In the genomic region with DNA sequence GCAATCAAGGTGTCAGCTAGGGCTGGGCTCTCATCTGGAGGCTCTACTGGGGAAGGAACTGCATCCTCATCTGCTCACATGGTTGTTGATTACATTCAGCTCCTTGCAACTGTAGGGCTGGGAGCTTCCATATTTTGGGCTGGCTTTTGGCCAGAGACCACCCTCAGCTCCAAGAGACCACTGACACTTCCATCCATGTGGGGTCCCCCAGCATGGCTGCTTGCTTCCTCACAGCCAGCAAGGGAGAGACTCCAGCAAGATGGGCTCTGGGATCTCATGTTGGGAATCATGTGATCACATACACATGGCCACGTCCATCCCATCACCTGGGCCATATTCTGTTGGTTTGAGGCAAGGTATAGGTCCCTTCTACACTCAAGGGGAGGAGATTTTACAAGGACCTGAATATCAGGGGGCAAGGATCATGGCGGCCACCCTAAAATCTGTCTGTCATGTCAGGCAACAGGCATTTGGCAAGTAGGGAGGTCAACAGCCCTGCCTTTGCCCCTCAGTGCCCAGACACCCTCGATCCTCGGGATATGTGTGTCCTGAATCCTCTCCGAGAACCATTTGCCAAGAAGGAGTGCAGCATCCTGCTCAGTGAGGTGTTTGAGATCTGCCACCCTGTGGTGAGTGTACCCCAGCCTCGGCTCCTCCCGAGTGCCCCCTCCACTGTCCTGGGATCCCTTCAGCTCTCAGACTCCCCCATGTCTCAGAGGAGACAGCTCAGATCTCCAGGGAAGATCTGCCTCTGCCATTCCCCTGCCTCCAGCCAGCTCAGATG, we compare ENCODE assay signal across 35 cellular contexts. TPM values are rescaled to one million over a fixed set of nuclear protein-coding genes. Genes with fewer than 3 reads are reported as not detected.
A peak's percentile ranks its signal among the peaks of the same experiment; 100 is the strongest.
DNase-seq lines count a peak whose midpoint lies in the region; ATAC-seq and TF ChIP-seq lines count a peak whose summit lies in the region.
"Had no signal": no experiment of that assay in that cellular context is flagged by ENCODE, and none has a peak within 500 bp of the region (broad histone marks: within the 10 kb centered on the region; RNA-seq: fewer than 3 reads in every experiment).

No MANE protein-coding gene starts in this region.

- no peak overlapping the region for H3K4me3 ChIP-seq in adrenal gland
- no peak overlapping the region for H3K4me3 ChIP-seq in vagina
- H3K4me3 ChIP-seq: A549, ascending aorta, HAP-1, pancreas, skin epidermis had no signal

- 66 to 84% (median 83%) methylated on average over 7 of the region's 7 CpGs for WGBS in adrenal gland, 4 donors

- H3K9me3 Mint-ChIP-seq in activated naive CD4-positive, alpha-beta T cell treated with anti-CD3 and anti-CD28 coated beads, Interleukin-2, amount 10 ng/mL, durations not matched to agents 7 days and 5 days = no peaks in the 10 kb centered on the region
- no peaks in the 10 kb centered on the region for H3K9me3 Mint-ChIP-seq in activated naive CD4-positive, alpha-beta T cell treated with anti-CD3 and anti-CD28 coated beads for 36 hours
- H3K9me3 Mint-ChIP-seq: activated CD4-positive, alpha-beta T cell treated with anti-CD3 and anti-CD28 coated beads, Interleukin-2, amount 10 ng/mL, durations not matched to agents 24 days and 14 days; activated naive CD8-positive, alpha-beta T cell treated with anti-CD3 and anti-CD28 coated beads for 36 hours; activated T-helper 17 cell treated with anti-CD3 and anti-CD28 coated beads, Interleukin-2, amount 50 U/mL, for 72 hours; immature natural killer cell; T-helper 2 cell treated with Interferon-gamma antibody and Interleukin-4, amounts not matched to agents 5 μg/mL and 100 μg/mL, for 36 hours had no signal

- peaks cover 39% of the 10 kb centered on the region for H3K27me3 Mint-ChIP-seq in activated naive CD4-positive, alpha-beta T cell treated with anti-CD3 and anti-CD28 coated beads, Interleukin-2, amount 10 ng/mL, durations not matched to agents 7 days and 5 days
- peaks cover 10% of the 10 kb centered on the region for H3K27me3 Mint-ChIP-seq in activated naive CD4-positive, alpha-beta T cell treated with anti-CD3 and anti-CD28 coated beads for 36 hours (ENCODE audit: low read depth)
- H3K27me3 Mint-ChIP-seq: activated CD4-positive, alpha-beta T cell treated with anti-CD3 and anti-CD28 coated beads, Interleukin-2, amount 10 ng/mL, durations not matched to agents 24 days and 14 days had no signal

- H3K4me1 Mint-ChIP-seq in activated naive CD4-positive, alpha-beta T cell treated with anti-CD3 and anti-CD28 coated beads, Interleukin-2, amount 10 ng/mL, durations not matched to agents 7 days and 5 days = no peaks in the 10 kb centered on the region
- no peaks in the 10 kb centered on the region for H3K4me1 Mint-ChIP-seq in activated naive CD4-positive, alpha-beta T cell treated with anti-CD3 and anti-CD28 coated beads for 36 hours (ENCODE audit: low read depth)
- H3K4me1 Mint-ChIP-seq: activated T-helper 17 cell treated with anti-CD3 and anti-CD28 coated beads, Interleukin-2, amount 50 U/mL, for 72 hours; immature natural killer cell had no signal

- peak; percentile 5 for DNase-seq in activated naive CD4-positive, alpha-beta T cell treated with anti-CD3 and anti-CD28 coated beads, Interleukin-2, amount 10 ng/mL, durations not matched to agents 7 days and 5 days
- no peak for DNase-seq in activated naive CD4-positive, alpha-beta T cell treated with anti-CD3 and anti-CD28 coated beads for 36 hours
- DNase-seq in adrenal gland (peak in 5 of 7 donors; percentile 3 to 30 (median 9)), sciatic nerve (ENCODE audit: low spot score) (peak; percentile 40), vagina (ENCODE audit: extremely low spot score in 2 of 2) (peak; percentile 64 to 83), GF-D8 (lab: John Stamatoyannopoulos, UW) (no peak), NCI-H187 (lab: John Stamatoyannopoulos, UW) (no peak)
- DNase-seq: activated CD4-positive, alpha-beta T cell treated with anti-CD3 and anti-CD28 coated beads, Interleukin-2, amount 10 ng/mL, durations not matched to agents 24 days and 14 days; activated naive CD8-positive, alpha-beta T cell treated with anti-CD3 and anti-CD28 coated beads for 36 hours; CD4-positive, alpha-beta memory T cell; cortex of kidney; DMS 273 treated with DMSO at 0.1 percent for 48 hours; effector memory CD4-positive, alpha-beta T cell; EL; hypothalamus; immature natural killer cell; NCI-H1436; NCI-H226; NCI-H526 treated with DMSO at 0.1 percent for 48 hours; SIG-M5; stimulated activated naive CD8-positive, alpha-beta T cell treated with anti-CD3 and anti-CD28 coated beads, Interleukin-15, Interleukin-2, amounts not matched to agents 100 U/mL and 50 U/mL, for 24 hours had no signal

- H3K9me3 ChIP-seq in adrenal gland (replicated peaks in 1 of 3) (no peaks in the 10 kb centered on the region), vagina (no peaks in the 10 kb centered on the region)
- H3K9me3 ChIP-seq: A549, ascending aorta, HAP-1, pancreas had no signal

- ATAC-seq in sciatic nerve = no peak
- ATAC-seq in HG02610 (IDR thresholded peaks at IDR 0.05; ENCODE audit: unreplicated experiment) = no peak
- ATAC-seq: A549; activated T-helper 17 cell treated with anti-CD3 and anti-CD28 coated beads, Interleukin-2, amount 50 U/mL, for 72 hours; Panc1; pancreas; stimulated activated naive CD8-positive, alpha-beta T cell treated with anti-CD3 and anti-CD28 coated beads, Interleukin-15, Interleukin-2, amounts not matched to agents 100 U/mL and 50 U/mL, for 24 hours had no signal

- H3K36me3 Mint-ChIP-seq in activated naive CD4-positive, alpha-beta T cell treated with anti-CD3 and anti-CD28 coated beads, Interleukin-2, amount 10 ng/mL, durations not matched to agents 7 days and 5 days = no peaks in the 10 kb centered on the region
- H3K36me3 Mint-ChIP-seq in activated naive CD4-positive, alpha-beta T cell treated with anti-CD3 and anti-CD28 coated beads for 36 hours (ENCODE audit: low read depth) = no peaks in the 10 kb centered on the region
- H3K36me3 Mint-ChIP-seq: activated naive CD8-positive, alpha-beta T cell treated with anti-CD3 and anti-CD28 coated beads for 36 hours; CD4-positive, alpha-beta memory T cell; immature natural killer cell had no signal

- H3K4me3 Mint-ChIP-seq in activated naive CD4-positive, alpha-beta T cell treated with anti-CD3 and anti-CD28 coated beads, Interleukin-2, amount 10 ng/mL, durations not matched to agents 7 days and 5 days = no peak overlapping the region
- H3K4me3 Mint-ChIP-seq in activated naive CD4-positive, alpha-beta T cell treated with anti-CD3 and anti-CD28 coated beads for 36 hours = no peak overlapping the region
- H3K4me3 Mint-ChIP-seq: activated CD4-positive, alpha-beta T cell treated with anti-CD3 and anti-CD28 coated beads, Interleukin-2, amount 10 ng/mL, durations not matched to agents 24 days and 14 days; activated naive CD8-positive, alpha-beta T cell treated with anti-CD3 and anti-CD28 coated beads for 36 hours; activated T-helper 17 cell treated with anti-CD3 and anti-CD28 coated beads, Interleukin-2, amount 50 U/mL, for 72 hours; CD4-positive, alpha-beta memory T cell; immature natural killer cell; T-helper 2 cell treated with Interferon-gamma antibody and Interleukin-4, amounts not matched to agents 5 μg/mL and 100 μg/mL, for 36 hours had no signal

- CTCF ChIA-PET in activated naive CD4-positive, alpha-beta T cell treated with anti-CD3 and anti-CD28 coated beads, Interleukin-2, amount 10 ng/mL, durations not matched to agents 7 days and 5 days (lab: Charles Lee) = interaction anchor here (1.0 kb wide), 1 partner anchor 9 kb away, joined by 3 read pairs; no protein-coding TSS in a partner anchor
- CTCF ChIA-PET in activated naive CD4-positive, alpha-beta T cell treated with anti-CD3 and anti-CD28 coated beads for 36 hours (lab: Charles Lee) = interaction anchor here (0.7 to 1.4 kb wide), 3 partner anchors 21 to 135 kb away, joined by 3 to 4 read pairs (median 3); no protein-coding TSS in a partner anchor

- TF ChIP-seq POLR2A in adrenal gland (IDR thresholded peaks at IDR 0.05) = no peak
- no peak for TF ChIP-seq POLR2A in vagina (IDR thresholded peaks at IDR 0.05)

- no peak overlapping the region for H3K27ac Mint-ChIP-seq in activated naive CD4-positive, alpha-beta T cell treated with anti-CD3 and anti-CD28 coated beads, Interleukin-2, amount 10 ng/mL, durations not matched to agents 7 days and 5 days
- H3K27ac Mint-ChIP-seq in activated naive CD4-positive, alpha-beta T cell treated with anti-CD3 and anti-CD28 coated beads for 36 hours = no peak overlapping the region
- H3K27ac Mint-ChIP-seq: activated CD4-positive, alpha-beta T cell treated with anti-CD3 and anti-CD28 coated beads, Interleukin-2, amount 10 ng/mL, durations not matched to agents 24 days and 14 days; activated naive CD8-positive, alpha-beta T cell treated with anti-CD3 and anti-CD28 coated beads for 36 hours; activated T-helper 17 cell treated with anti-CD3 and anti-CD28 coated beads, Interleukin-2, amount 50 U/mL, for 72 hours; CD4-positive, alpha-beta memory T cell; immature natural killer cell; T-helper 2 cell treated with Interferon-gamma antibody and Interleukin-4, amounts not matched to agents 5 μg/mL and 100 μg/mL, for 36 hours had no signal

- TF ChIP-seq CTCF in adrenal gland (IDR thresholded peaks at IDR 0.05) = no peak
- no peak for TF ChIP-seq CTCF in vagina (IDR thresholded peaks at IDR 0.05)

- H3K27me3 ChIP-seq in adrenal gland (no peaks in the 10 kb centered on the region), vagina (no peaks in the 10 kb centered on the region)
- H3K27me3 ChIP-seq: ascending aorta, pancreas had no signal

- H3K27ac ChIP-seq in adrenal gland (no peak overlapping the region), vagina (no peak overlapping the region)
- H3K27ac ChIP-seq: A549, ascending aorta, pancreas, skin epidermis had no signal

- intact Hi-C loops in activated naive CD4-positive, alpha-beta T cell treated with anti-CD3 and anti-CD28 coated beads for 36 hours (cut with micrococcal nuclease) = no loop called here
- intact Hi-C loops in adrenal gland (cut with DNase I) (loop anchor here in 1 of 2 donors (5.0 to 10.0 kb wide), 2 partner anchors 119 to 377 kb away; partner anchors contain the start of gene MYOD1), sciatic nerve (cut with DNase I) (no loop called here), vagina (cut with DNase I) (loop anchor here (10.0 kb wide), 1 partner anchor 379 kb away; no protein-coding TSS in a partner anchor)

- H3K36me3 ChIP-seq in adrenal gland (replicated peaks in 1 of 2) = no peaks in the 10 kb centered on the region
- H3K36me3 ChIP-seq in vagina = no peaks in the 10 kb centered on the region
- H3K36me3 ChIP-seq: ascending aorta, HAP-1, pancreas had no signal

- H3K4me1 ChIP-seq in adrenal gland (replicated peaks in 1 of 2) = no peaks in the 10 kb centered on the region
- no peaks in the 10 kb centered on the region for H3K4me1 ChIP-seq in vagina
- H3K4me1 ChIP-seq: A549, ascending aorta, HAP-1, pancreas had no signal

RNA-seq across cellular contexts. Expression of gene OTOG, which starts 48.7 kb away (rescaled TPM):
- not detected for total RNA-seq in activated naive CD4-positive, alpha-beta T cell treated with anti-CD3 and anti-CD28 coated beads for 36 hours
- total RNA-seq in adrenal gland = not detected
- not detected for polyA plus RNA-seq in adrenal gland
- total RNA-seq in sciatic nerve = not detected
- not detected for total RNA-seq in vagina
- total RNA-seq: activated CD4-positive, alpha-beta T cell treated with anti-CD3 and anti-CD28 coated beads, Interleukin-2, amount 10 ng/mL, durations not matched to agents 24 days and 14 days; activated naive CD8-positive, alpha-beta T cell treated with anti-CD3 and anti-CD28 coated beads for 36 hours; activated T-helper 17 cell treated with anti-CD3 and anti-CD28 coated beads, Interleukin-2, amount 50 U/mL, for 72 hours; ascending aorta; CD4-positive, alpha-beta memory T cell; epithelial cell of proximal tubule; glomerular endothelial cell; LHCN-M2; pancreas; renal cortical epithelial cell had no signal
- polyA plus RNA-seq: A549; CD4-positive, alpha-beta memory T cell; immature natural killer cell; neural cell; pancreas had no signal

RNA-seq across cellular contexts. Expression of gene USH1C, which starts 51.5 kb away (rescaled TPM):
- total RNA-seq in activated naive CD4-positive, alpha-beta T cell treated with anti-CD3 and anti-CD28 coated beads for 36 hours = not detected
- 1 to 10 TPM in 2 of 8 donors, under 1 TPM in 4, not detected in 2; 0.14 to 2.6 (median 0.85) TPM for total RNA-seq in adrenal gland
- polyA plus RNA-seq in adrenal gland = 1 to 10 TPM in 1 of 3 donors, under 1 TPM in 2; 0.48 to 2.7 (median 0.68) TPM
- not detected for total RNA-seq in sciatic nerve
- not detected for total RNA-seq in vagina
- total RNA-seq: activated CD4-positive, alpha-beta T cell treated with anti-CD3 and anti-CD28 coated beads, Interleukin-2, amount 10 ng/mL, durations not matched to agents 24 days and 14 days; activated naive CD8-positive, alpha-beta T cell treated with anti-CD3 and anti-CD28 coated beads for 36 hours; activated T-helper 17 cell treated with anti-CD3 and anti-CD28 coated beads, Interleukin-2, amount 50 U/mL, for 72 hours; ascending aorta; CD4-positive, alpha-beta memory T cell; glomerular endothelial cell; LHCN-M2 had no signal
- polyA plus RNA-seq: CD4-positive, alpha-beta memory T cell; immature natural killer cell had no signal

Comparison
In these comparisons a context has a peak if more than half of its experiments do, and no peak if none do; other contexts are left out.
1. DNase-seq: peak in activated naive CD4-positive, alpha-beta T cell treated with anti-CD3 and anti-CD28 coated beads, Interleukin-2, amount 10 ng/mL, durations not matched to agents 7 days and 5 days (single experiment), adrenal gland (5 of 7), sciatic nerve (single experiment) and vagina (2 of 2); none in activated naive CD4-positive, alpha-beta T cell treated with anti-CD3 and anti-CD28 coated beads for 36 hours (single experiment), GF-D8 (single experiment) and NCI-H187 (0 of 2).